Comparison of ENCODE assay signal across 4 cellular contexts in genomic region chr16:32478406-32478805, GRCh38.
DNase-seq lines count a peak whose midpoint lies in the region; ATAC-seq, FAIRE-seq and TF ChIP-seq lines count a peak whose summit lies in the region.
"Not testable (repeated sequence)": the region's sequence is repeated elsewhere in the genome, so short reads cannot be mapped to it uniquely, and the experiment has no call there.

No MANE protein-coding gene starts in this region.

- DNase-seq in coronary artery (ENCODE audit: low spot score): peak; percentile 31
- peak; percentile 8 for DNase-seq in Right ventricle myocardium inferior (ENCODE audit: missing footprints)
- DNase-seq in kidney: peak; percentile 13
- DNase-seq in posterior vena cava (ENCODE audit: low spot score): peak; percentile 35

- not testable (repeated sequence) for H3K9me3 ChIP-seq in kidney (ENCODE audit: control insufficient read depth in 1 of 2, low read length in 2 of 2)

- FAIRE-seq in kidney (lab: Jason Lieb, UNC): not testable (repeated sequence)

- not testable (repeated sequence) for ATAC-seq in Right ventricle myocardium inferior

- intact Hi-C loops in Right ventricle myocardium inferior (cut with DNase I); kidney (cut with DNase I); posterior vena cava (cut with DNase I): not testable (repeated sequence)

- not testable (repeated sequence) for H3K4me1 ChIP-seq in kidney (ENCODE audit: control insufficient read depth in 1 of 2, insufficient read depth in 1 of 2, low read depth in 1 of 2, low read length in 2 of 2)

- H3K27ac ChIP-seq in coronary artery; kidney (ENCODE audit: low read depth in 2 of 2, low read length in 2 of 2): not testable (repeated sequence)

- not testable (repeated sequence) for H3K4me3 ChIP-seq in coronary artery; kidney (ENCODE audit: low read length in 2 of 2)

- not testable (repeated sequence) for TF ChIP-seq CTCF in coronary artery (IDR thresholded peaks at IDR 0.05); kidney (IDR thresholded peaks at IDR 0.05; ENCODE audit: borderline replicate concordance, extremely low read depth, insufficient read depth)

- H3K9ac ChIP-seq in kidney (ENCODE audit: low read length in 2 of 2): not testable (repeated sequence)

- not testable (repeated sequence) for H3K36me3 ChIP-seq in kidney (ENCODE audit: control insufficient read depth in 1 of 2, insufficient read depth in 2 of 2, low read length in 2 of 2)
